In the genomic region with DNA sequence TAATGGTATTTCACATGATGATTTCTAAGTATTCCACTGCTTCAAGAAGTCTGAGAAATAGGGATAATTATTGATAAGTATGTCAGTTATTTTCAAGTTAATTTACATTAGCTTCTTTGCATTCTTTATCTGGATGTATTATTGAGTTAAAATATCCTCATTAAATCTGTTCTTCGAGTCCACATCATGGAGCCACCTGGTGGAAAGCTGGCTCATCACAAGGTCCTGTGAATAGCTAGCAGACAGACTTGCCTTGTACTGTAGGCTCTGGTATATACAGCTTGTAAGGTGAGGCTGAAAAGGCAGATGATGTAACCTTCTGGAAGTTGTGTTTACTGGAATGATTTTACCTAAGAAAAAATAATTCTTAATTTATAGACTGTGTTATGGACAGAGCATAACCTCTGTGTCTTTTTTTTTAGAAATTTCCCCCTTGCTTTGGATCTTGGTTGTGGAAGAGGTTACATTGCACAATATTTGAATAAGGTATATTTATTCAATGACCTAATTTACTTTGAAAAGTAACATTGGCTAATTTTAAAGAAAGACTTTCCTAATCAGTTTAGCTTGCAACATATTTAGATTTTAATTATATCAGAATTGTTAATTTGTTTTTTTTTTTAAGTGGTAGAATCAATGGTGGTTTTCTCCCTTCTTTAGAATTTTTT, we compare ENCODE assay signal across 8 cellular contexts. TPM values are rescaled to one million over a fixed set of nuclear protein-coding genes. Genes with fewer than 3 reads are reported as not detected.
DNase-seq lines count a peak whose midpoint lies in the region; ATAC-seq and TF ChIP-seq lines count a peak whose summit lies in the region.

No MANE protein-coding gene starts in this region.

- intact Hi-C loops in activated CD8-positive, alpha-beta T cell treated with anti-CD3 and anti-CD28 coated beads for 36 hours (cut with micrococcal nuclease), result no loop called here

- peaks cover 20% of the 10 kb centered on the region for H3K4me1 ChIP-seq in smooth muscle cell (ENCODE audit: low read depth)

- POLR2A ChIA-PET in activated CD8-positive, alpha-beta T cell treated with anti-CD3 and anti-CD28 coated beads for 36 hours (lab: Charles Lee), result no interaction called here

- no peak overlapping the region for H3K4me2 ChIP-seq in smooth muscle cell

- no peaks in the 10 kb centered on the region for H3K27me3 Mint-ChIP-seq in activated CD8-positive, alpha-beta T cell treated with anti-CD3 and anti-CD28 coated beads for 36 hours

- H3K36me3 ChIP-seq in smooth muscle cell (ENCODE audit: low read depth), result peaks cover 6% of the 10 kb centered on the region

- H3F3A ChIP-seq in smooth muscle cell (ENCODE audit: low read depth), result no peaks in the 10 kb centered on the region

- peaks cover 24% of the 10 kb centered on the region for H4K20me1 ChIP-seq in smooth muscle cell (ENCODE audit: low read depth)

- H3K9ac ChIP-seq in smooth muscle cell (ENCODE audit: low read depth), result no peak overlapping the region

- ATAC-seq in HG03045 (IDR thresholded peaks at IDR 0.05; ENCODE audit: unreplicated experiment), result peak; percentile 24
- no peak for ATAC-seq in activated CD8-positive, alpha-beta T cell treated with anti-CD3 and anti-CD28 coated beads for 36 hours

- no peak for DNase-seq in AG09319 (ENCODE audit: extremely low read depth, low read depth)
- DNase-seq in GM12864 (ENCODE audit: low read depth), result peak; percentile 30
- DNase-seq in NCI-H345 treated with DMSO at 0.1 percent for 48 hours (lab: John Stamatoyannopoulos, UW; ENCODE audit: unreplicated experiment), result peak; percentile 12
- peak; percentile 68 for DNase-seq in activated CD8-positive, alpha-beta T cell treated with anti-CD3 and anti-CD28 coated beads for 36 hours
- DNase-seq in foreskin fibroblast, result peak; percentile 47 to 79
- DNase-seq in smooth muscle cell (lab: John Stamatoyannopoulos, UW; ENCODE audit: unreplicated experiment), result no peak
- no peak for DNase-seq in cortex of kidney (lab: John Stamatoyannopoulos, UW)

- no peaks in the 10 kb centered on the region for H3K9me3 Mint-ChIP-seq in activated CD8-positive, alpha-beta T cell treated with anti-CD3 and anti-CD28 coated beads for 36 hours

- H3K4me1 Mint-ChIP-seq in activated CD8-positive, alpha-beta T cell treated with anti-CD3 and anti-CD28 coated beads for 36 hours (ENCODE audit: low read depth), result peaks cover 30% of the 10 kb centered on the region

- 46% methylated on average over 1 of the region's 1 CpG for WGBS in smooth muscle cell (ENCODE audit: low lambda C conversion rate)

- peaks cover 38% of the 10 kb centered on the region for H3K36me3 Mint-ChIP-seq in activated CD8-positive, alpha-beta T cell treated with anti-CD3 and anti-CD28 coated beads for 36 hours (ENCODE audit: low read depth)

- peaks cover 57% of the 10 kb centered on the region for H3K79me2 ChIP-seq in smooth muscle cell (ENCODE audit: low read depth)

- H2AFZ ChIP-seq in smooth muscle cell (ENCODE audit: low read depth), result no peak overlapping the region

- H3K27me3 ChIP-seq in smooth muscle cell (ENCODE audit: low read depth), result no peaks in the 10 kb centered on the region

- peak; percentile 62 for TF ChIP-seq CTCF in AG09319 (IDR thresholded peaks at IDR 0.05; ENCODE audit: low read depth, low read length)
- peak; percentile 58 for TF ChIP-seq CTCF in GM12864 (IDR thresholded peaks at IDR 0.05; ENCODE audit: low read depth, low read length, missing control alignments)
- peak; percentile 51 for TF ChIP-seq CTCF in activated CD8-positive, alpha-beta T cell treated with anti-CD3 and anti-CD28 coated beads for 36 hours (IDR thresholded peaks at IDR 0.05)
- TF ChIP-seq CTCF in foreskin fibroblast (IDR thresholded peaks at IDR 0.05; ENCODE audit: low read depth, low read length), result peak; percentile 59
- peak; percentile 54 for TF ChIP-seq CTCF in smooth muscle cell (IDR thresholded peaks at IDR 0.05; ENCODE audit: borderline replicate concordance, insufficient read depth, poor library complexity, severe bottlenecking)

- no peaks in the 10 kb centered on the region for H3K9me3 ChIP-seq in smooth muscle cell (replicated peaks; ENCODE audit: low read depth)

- H3K4me3 Mint-ChIP-seq in activated CD8-positive, alpha-beta T cell treated with anti-CD3 and anti-CD28 coated beads for 36 hours, result no peak overlapping the region

- no peak overlapping the region for H3K4me3 ChIP-seq in GM12864 (ENCODE audit: low read depth, low read length)
- no peak overlapping the region for H3K4me3 ChIP-seq in foreskin fibroblast (ENCODE audit: low read depth in 1 of 2, low read length in 2 of 2)
- H3K4me3 ChIP-seq in smooth muscle cell, result no peak overlapping the region

- H3K27ac ChIP-seq in smooth muscle cell (ENCODE audit: low read depth), result no peak overlapping the region

- no peak overlapping the region for H3K27ac Mint-ChIP-seq in activated CD8-positive, alpha-beta T cell treated with anti-CD3 and anti-CD28 coated beads for 36 hours

- CTCF ChIA-PET in activated CD8-positive, alpha-beta T cell treated with anti-CD3 and anti-CD28 coated beads for 36 hours (lab: Charles Lee), result interaction anchor here (0.9 to 2.3 kb wide), 10 partner anchors 9 to 177 kb away, joined by 3 to 13 read pairs (median 6); no protein-coding TSS in a partner anchor

RNA-seq across cellular contexts. Expression of gene NDUFAF5, which starts 3.5 kb away (rescaled TPM):
- 10 to 100 TPM; 25.9 to 28.4 TPM for total RNA-seq in activated CD8-positive, alpha-beta T cell treated with anti-CD3 and anti-CD28 coated beads for 36 hours
- total RNA-seq in smooth muscle cell, result 15.1 and 19.6 TPM in 2 replicates
- polyA plus RNA-seq in smooth muscle cell, result 23.7 and 27.9 TPM in 2 replicates

RNA-seq across cellular contexts. Expression of gene ESF1, which starts 3.6 kb away (rescaled TPM):
- 10 to 100 TPM; 19.9 to 20.4 TPM for total RNA-seq in activated CD8-positive, alpha-beta T cell treated with anti-CD3 and anti-CD28 coated beads for 36 hours
- total RNA-seq in smooth muscle cell, result 9.3 and 10.7 TPM in 2 replicates
- 5.6 and 7.6 TPM in 2 replicates for polyA plus RNA-seq in smooth muscle cell

Comparison
In these comparisons a context has a peak if more than half of its experiments do, and no peak if none do; other contexts are left out.
1. DNase-seq: peak in GM12864 (single experiment), NCI-H345 treated with DMSO at 0.1 percent for 48 hours (single experiment), activated CD8-positive, alpha-beta T cell treated with anti-CD3 and anti-CD28 coated beads for 36 hours (single experiment) and foreskin fibroblast (2 of 2); none in AG09319 (single experiment), smooth muscle cell (single experiment) and cortex of kidney (single experiment).
2. Peak in every context shown above with its lines, with median percentiles within 50 percentile points of each other: CTCF ChIP-seq.